In genomic region chr12:6263931-6264330, GRCh38 we compare ENCODE assay signal across 1 cellular context.
TF ChIP-seq lines count a peak whose summit lies in the region.

No MANE protein-coding gene starts in this region.

TF ChIP-seq in SK-N-SH, 30 proteins besides CTCF, POLR2A, EP300 and RAD21:
- TF ChIP-seq MXI1 (IDR thresholded peaks at IDR 0.05; ENCODE audit: low read depth, low read length) (peak; percentile 41; the same call in 1 of the 2 replicates), USF2 (IDR thresholded peaks at IDR 0.05; ENCODE audit: borderline replicate concordance, low read depth, low read length) (no peak), FOXJ3 (CRISPR knock-in tag; IDR thresholded peaks at IDR 0.05) (0 out of 2 replicates have a peak, but pooled peaks have one; percentile 10), RCOR1 (IDR thresholded peaks at IDR 0.05; ENCODE audit: low read length) (peak; percentile 43; the same call in 1 of the 2 replicates), RXRA (IDR thresholded peaks at IDR 0.05; ENCODE audit: borderline replicate concordance, low read depth) (no peak), PBX3 (IDR thresholded peaks at IDR 0.05) (no peak), GATA2 (CRISPR knock-in tag; IDR thresholded peaks at IDR 0.05) (peak; percentile 84), FOXM1 (IDR thresholded peaks at IDR 0.05; ENCODE audit: low read depth) (no peak)
TF ChIP-seq in SK-N-SH: peak in this region for 4.
